In genomic region chr1:2786329-2787162, GRCh38 we compare ENCODE assay signal across 1 cellular context.
TF ChIP-seq lines count a peak whose summit lies in the region.

No MANE protein-coding gene starts in this region.

TF ChIP-seq in GM23338, 12 proteins besides CTCF, POLR2A, EP300 and RAD21 (continued from another document):
- no peak for TF ChIP-seq NANOG (IDR thresholded peaks at IDR 0.05; ENCODE audit: borderline replicate concordance)
- no peak for TF ChIP-seq ZNF331 (CRISPR knock-in tag; IDR thresholded peaks at IDR 0.05; ENCODE audit: low read depth)
TF ChIP-seq in GM23338: peak in this region for 0.
